12 cellular contexts compared by ENCODE assay signal in the genomic region with DNA sequence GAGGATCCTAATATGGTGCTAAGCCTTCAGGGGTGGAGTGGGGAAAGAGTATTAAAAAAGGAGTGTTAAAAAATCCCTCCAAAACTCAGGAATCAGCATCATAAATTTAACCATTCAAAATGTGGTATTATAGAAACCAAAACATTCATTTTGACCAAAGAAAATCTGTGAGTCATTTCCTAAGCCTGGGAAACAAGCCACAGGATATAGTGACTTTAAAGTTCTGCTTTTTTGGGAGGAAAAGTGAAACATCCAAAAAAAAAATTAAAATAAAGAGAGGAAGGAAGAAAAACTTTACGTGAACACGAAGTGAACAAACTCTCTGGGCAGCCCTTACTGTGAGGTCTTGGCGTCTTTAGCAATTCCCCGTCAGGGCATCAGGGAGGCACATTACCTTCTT.
DNase-seq lines count a peak whose midpoint lies in the region; ATAC-seq, FAIRE-seq and TF ChIP-seq lines count a peak whose summit lies in the region.
"Had no signal": no experiment of that assay in that cellular context is flagged by ENCODE, and none has a peak within 500 bp of the region (broad histone marks: within the 10 kb centered on the region; RNA-seq: fewer than 3 reads in every experiment).

No MANE protein-coding gene starts in this region.

- H3K4me3 ChIP-seq in IMR-90 (ENCODE audit: insufficient read depth, low read depth, low read length) (no peak overlapping the region), keratinocyte (ENCODE audit: control insufficient read depth in 2 of 3, extremely low read depth in 1 of 3, insufficient read depth in 2 of 3, low read depth in 1 of 3, low read length in 3 of 3) (no peak overlapping the region), esophagus muscularis mucosa (no peak overlapping the region)

- intact Hi-C loops in IMR-90 (cut with micrococcal nuclease), result no loop called here
- intact Hi-C loops in esophagus muscularis mucosa (cut with DNase I), result no loop called here

- H3K9ac ChIP-seq in IMR-90 (ENCODE audit: low read depth, low read length) (no peak overlapping the region), keratinocyte (ENCODE audit: control insufficient read depth, extremely low read depth, insufficient read depth, low read length) (no peak overlapping the region)

- no peaks in the 10 kb centered on the region for H4K20me1 ChIP-seq in IMR-90 (ENCODE audit: insufficient read depth, low read length)
- no peaks in the 10 kb centered on the region for H4K20me1 ChIP-seq in keratinocyte (ENCODE audit: control insufficient read depth, extremely low read depth, insufficient read depth, low read length)

- H3K9me1 ChIP-seq in IMR-90 (ENCODE audit: insufficient read depth, low read length), result peaks cover 21% of the 10 kb centered on the region
- H3K9me1 ChIP-seq in keratinocyte (ENCODE audit: control insufficient read depth, extremely low read depth, insufficient read depth, low read length), result no peaks in the 10 kb centered on the region

- H3K56ac ChIP-seq in IMR-90 (ENCODE audit: extremely low read depth, insufficient read depth, low read length), result no peak overlapping the region

- no peak for TF ChIP-seq CTCF in IMR-90 (conservative IDR thresholded peaks at IDR 0.05; ENCODE audit: low read depth, low read length)
- TF ChIP-seq CTCF in VCaP (conservative IDR thresholded peaks at IDR 0.05), result no peak
- no peak for TF ChIP-seq CTCF in keratinocyte (optimal IDR thresholded peaks at IDR 0.05 in 1 of 3, IDR thresholded peaks at IDR 0.05 in 1 of 3, conservative IDR thresholded peaks at IDR 0.05 in 1 of 3; ENCODE audit: extremely low read depth in 1 of 3, insufficient read depth in 2 of 3, low read length in 3 of 3)
- TF ChIP-seq CTCF in esophagus muscularis mucosa (IDR thresholded peaks at IDR 0.05), result no peak

- H3K79me1 ChIP-seq in IMR-90 (ENCODE audit: low read depth in 1 of 2, low read length in 2 of 2), result peaks cover 0 to 35% of the 10 kb centered on the region in 2 experiments; a peak in 2 of 4 replicates

- in situ Hi-C loops in IMR-90 (cut with MboI; ENCODE audit: low sequenced_read_pairs), result no loop called here

- H3K36me3 ChIP-seq in IMR-90 (ENCODE audit: control insufficient read depth, insufficient read depth, low read length) (peaks cover 3% of the 10 kb centered on the region), keratinocyte (ENCODE audit: control insufficient read depth in 2 of 2, extremely low read depth in 1 of 2, insufficient read depth in 2 of 2, low read length in 2 of 2) (peaks cover 0 to 11% of the 10 kb centered on the region in 2 experiments), esophagus muscularis mucosa (no peaks in the 10 kb centered on the region)

- TF ChIP-seq POLR2A in IMR-90 (IDR thresholded peaks at IDR 0.05; ENCODE audit: low read depth, low read length), result no peak
- no peak for TF ChIP-seq POLR2A in esophagus muscularis mucosa (IDR thresholded peaks at IDR 0.05; ENCODE audit: low read depth)

- peak overlapping the region; percentile 89; the same call in 1 of the 2 replicates for H2AK5ac ChIP-seq in IMR-90 (ENCODE audit: low read depth, low read length)

- H3K79me2 ChIP-seq in keratinocyte (ENCODE audit: control insufficient read depth, insufficient read depth, low read length), result no peaks in the 10 kb centered on the region

- no peak overlapping the region for H4K5ac ChIP-seq in IMR-90 (ENCODE audit: low read depth, low read length)

- 0 out of 2 replicates have a peak overlapping the region, but pooled peaks have one; percentile 27 for H4K91ac ChIP-seq in IMR-90 (ENCODE audit: insufficient read depth, low read depth, low read length)

- POLR2A ChIA-PET in IMR-90 (lab: Charles Lee; ENCODE audit: unreplicated experiment), result no interaction called here

- H3K27ac ChIP-seq in IMR-90 (ENCODE audit: insufficient read depth, low read length), result no peak overlapping the region
- peak overlapping the region; percentile 45 for H3K27ac ChIP-seq in VCaP
- H3K27ac ChIP-seq in keratinocyte (ENCODE audit: control insufficient read depth, insufficient read depth, low read length), result peak overlapping the region; percentile 47
- H3K27ac ChIP-seq in esophagus muscularis mucosa (replicated peaks in 1 of 4), result peak overlapping the region in 1 of 4 donors; percentile 7

- CTCF ChIA-PET in IMR-90 (lab: Yijun Ruan, JAX), result interaction anchor here (0.9 kb wide), 1 partner anchor 148 kb away, joined by 3 read pairs; no protein-coding TSS in a partner anchor

- peak overlapping the region; percentile 7 to 78; a peak in 2 of 4 replicates for H4K8ac ChIP-seq in IMR-90 (ENCODE audit: low read depth in 2 of 2, low read length in 2 of 2)

- no peak overlapping the region for H2AK9ac ChIP-seq in IMR-90 (replicated peaks; ENCODE audit: low read depth, low read length, poor library complexity)

- H2AFZ ChIP-seq in IMR-90 (replicated peaks; ENCODE audit: low read length, poor library complexity) (peak overlapping the region; percentile 54), keratinocyte (ENCODE audit: control insufficient read depth, low read length) (no peak overlapping the region)

- peak overlapping the region; percentile 17; the same call in 1 of the 2 replicates for H3K18ac ChIP-seq in IMR-90 (ENCODE audit: low read depth, low read length)

- FAIRE-seq in keratinocyte (lab: Jason Lieb, UNC), result peak; percentile 71
- FAIRE-seq: H1 had no signal

- peak overlapping the region; percentile 80 for H2BK20ac ChIP-seq in IMR-90 (ENCODE audit: low read depth, low read length)

- H3K23ac ChIP-seq in IMR-90 (ENCODE audit: low read depth, low read length), result peak overlapping the region; percentile 70; the same call in 1 of the 2 replicates

- H3K4me1 ChIP-seq in IMR-90 (ENCODE audit: control insufficient read depth, insufficient read depth, low read length) (peaks cover 16% of the 10 kb centered on the region), keratinocyte (ENCODE audit: control insufficient read depth, extremely low read depth, insufficient read depth, low read length) (peaks cover 67% of the 10 kb centered on the region), esophagus muscularis mucosa (peaks cover 8 to 52% (median 32%) of the 10 kb centered on the region in 4 donors)

- peak overlapping the region; percentile 78 for H2BK120ac ChIP-seq in IMR-90 (ENCODE audit: low read depth, low read length)

- no peak for TF ChIP-seq EP300 in esophagus muscularis mucosa (IDR thresholded peaks at IDR 0.05)

- H3K9me3 ChIP-seq in IMR-90 (ENCODE audit: control insufficient read depth, insufficient read depth, low read length) (no peaks in the 10 kb centered on the region), keratinocyte (ENCODE audit: control insufficient read depth, low read depth, low read length) (no peaks in the 10 kb centered on the region), esophagus muscularis mucosa (no peaks in the 10 kb centered on the region)

- DNase-seq in AML-193 (lab: John Stamatoyannopoulos, UW) (peak; percentile 5 to 16), IMR-90 (peak; percentile 68), keratinocyte (ENCODE audit: low read depth, low spot score) (no peak), NCI-H1105 (lab: John Stamatoyannopoulos, UW) (no peak), esophagus muscularis mucosa (ENCODE audit: extremely low spot score) (no peak), NAMALWA (ENCODE audit: low spot score) (no peak)
- DNase-seq: caudate nucleus, NCI-H1694 had no signal

- H3K27me3 ChIP-seq in IMR-90 (ENCODE audit: control insufficient read depth, insufficient read depth, low read length) (no peaks in the 10 kb centered on the region), keratinocyte (ENCODE audit: control insufficient read depth, extremely low read depth, insufficient read depth, low read length) (no peaks in the 10 kb centered on the region), esophagus muscularis mucosa (no peaks in the 10 kb centered on the region)

- WGBS in IMR-90 (ENCODE audit: extremely low coverage in 2 of 2, insufficient read length in 1 of 2), 2 experiments, result no CpG with 5 or more reads among the region's 4 CpGs
- WGBS in esophagus muscularis mucosa, result 65% methylated on average over 4 of the region's 4 CpGs

- peak overlapping the region; percentile 81 for H3K14ac ChIP-seq in IMR-90 (replicated peaks; ENCODE audit: low read depth, low read length)

- H3K4ac ChIP-seq in IMR-90 (ENCODE audit: low read depth, low read length), result peak overlapping the region; percentile 86

- no TSS peak for BruUV-seq in IMR-90 (replicated peaks; lab: Mats Ljungman, UMichigan)

- ATAC-seq in IMR-90 (ENCODE audit: low read depth), result no peak
- ATAC-seq in activated CD4-positive, CD25-positive, alpha-beta regulatory T cell treated with anti-CD3 and anti-CD28 coated beads, Interleukin-2, amount 50 U/mL, for 24 hours, result no peak
- ATAC-seq: Right ventricle myocardium inferior had no signal

- dilution Hi-C loops in IMR-90 (cut with HindIII; ENCODE audit: low sequenced_read_pairs, unreplicated experiment), result no loop called here
- dilution Hi-C loops in keratinocyte (cut with MboI; ENCODE audit: extremely low pct_ligation_motif_present, low sequenced_read_pairs), result no loop called here

- peak overlapping the region; percentile 41 for H2BK5ac ChIP-seq in IMR-90 (ENCODE audit: low read depth, low read length, poor library complexity, severe bottlenecking)

- H2BK15ac ChIP-seq in IMR-90 (ENCODE audit: low read depth, low read length), result peak overlapping the region; percentile 80; the same call in 1 of the 3 replicates

- no peak overlapping the region for H3K4me2 ChIP-seq in IMR-90 (ENCODE audit: low read depth, low read length)
- H3K4me2 ChIP-seq in keratinocyte (ENCODE audit: control insufficient read depth, extremely low read depth, insufficient read depth, low read depth, low read length), result no peak overlapping the region

- no peak for TF ChIP-seq RAD21 in IMR-90 (IDR thresholded peaks at IDR 0.05; ENCODE audit: low read length)

TF ChIP-seq in IMR-90, 13 proteins besides CTCF, POLR2A, EP300 and RAD21 (continues in another document):
- TF ChIP-seq NFE2L2 (IDR thresholded peaks at IDR 0.05; ENCODE audit: low read depth, low read length), result no peak
- TF ChIP-seq BHLHE40 (IDR thresholded peaks at IDR 0.05; ENCODE audit: low read depth, low read length), result no peak
- TF ChIP-seq MAZ (IDR thresholded peaks at IDR 0.05; ENCODE audit: borderline replicate concordance, low read depth, low read length), result no peak
- no peak for TF ChIP-seq CHD1 (IDR thresholded peaks at IDR 0.05; ENCODE audit: low read depth, low read length)
- no peak for TF ChIP-seq RFX5 (IDR thresholded peaks at IDR 0.05; ENCODE audit: low read depth, low read length)
- TF ChIP-seq MXI1 (IDR thresholded peaks at IDR 0.05; ENCODE audit: borderline replicate concordance, low read depth, low read length), result no peak
- TF ChIP-seq MAFK (IDR thresholded peaks at IDR 0.05; ENCODE audit: low read depth, low read length), result no peak
- TF ChIP-seq SMC3 (IDR thresholded peaks at IDR 0.05; ENCODE audit: low read depth, low read length), result no peak
- TF ChIP-seq RCOR1 (IDR thresholded peaks at IDR 0.05; ENCODE audit: insufficient replicate concordance, low read length), result no peak

Comparison
In these comparisons a context has a peak if more than half of its experiments do, and no peak if none do; other contexts are left out.
1. DNase-seq: peak in AML-193 (2 of 2) and IMR-90 (single experiment); none in keratinocyte (single experiment), NCI-H1105 (single experiment), esophagus muscularis mucosa (single experiment) and NAMALWA (single experiment).